ENCODE assay signal across 16 cellular contexts in genomic region chr2:172389685-172390339, GRCh38. TPM values are rescaled to one million over a fixed set of nuclear protein-coding genes. Genes with fewer than 3 reads are reported as not detected.
A peak's percentile ranks its signal among the peaks of the same experiment; 100 is the strongest.
DNase-seq lines count a peak whose midpoint lies in the region; ATAC-seq and TF ChIP-seq lines count a peak whose summit lies in the region.
"Had no signal": no experiment of that assay in that cellular context is flagged by ENCODE, and none has a peak within 500 bp of the region (broad histone marks: within the 10 kb centered on the region; RNA-seq: fewer than 3 reads in every experiment).

No MANE protein-coding gene starts in this region.

- peak; percentile 84 for DNase-seq in COLO829 (ENCODE audit: low spot score)
- peak; percentile 68 for DNase-seq in MV-4-11 (lab: John Stamatoyannopoulos, UW)
- no peak for DNase-seq in left colon
- DNase-seq in neural crest cell (ENCODE audit: low read depth, low spot score) = no peak
- no peak for DNase-seq in NOMO-1 treated with DMSO at 0.1 percent for 48 hours (lab: John Stamatoyannopoulos, UW; ENCODE audit: unreplicated experiment)
- no peak for DNase-seq in lower leg skin (ENCODE audit: low spot score in 2 of 2)
- no peak for DNase-seq in occipital lobe (lab: John Stamatoyannopoulos, UW)
- DNase-seq: CD4-positive, alpha-beta memory T cell; HCEC 1CT; NCI-H1048; NCI-H146; NCI-H2081 treated with DMSO at 0.1 percent for 48 hours; NCI-H2227 treated with DMSO at 0.1 percent for 48 hours; NCI-H524; SK-N-SH had no signal

- TF ChIP-seq CTCF in neural crest cell (conservative IDR thresholded peaks at IDR 0.05) (no peak), lower leg skin (IDR thresholded peaks at IDR 0.05) (no peak)

- H3K27me3 Mint-ChIP-seq in neural crest cell (ENCODE audit: low read depth) = no peaks in the 10 kb centered on the region

- WGBS in lower leg skin, 2 donors = 79 to 88% methylated on average over 4 of the region's 4 CpGs

- H3K4me3 Mint-ChIP-seq in neural crest cell = no peak overlapping the region
- H3K4me3 Mint-ChIP-seq: CD4-positive, alpha-beta memory T cell had no signal

- no peaks in the 10 kb centered on the region for H3K36me3 Mint-ChIP-seq in neural crest cell (ENCODE audit: low read depth)
- H3K36me3 Mint-ChIP-seq: CD4-positive, alpha-beta memory T cell had no signal

- intact Hi-C loops in left colon (cut with DNase I, micrococcal nuclease) = no loop called here
- intact Hi-C loops in lower leg skin (cut with DNase I; ENCODE audit: low total_unique reads) = no loop called here

- no peak overlapping the region for H3K4me3 ChIP-seq in lower leg skin (ENCODE audit: low read depth, poor library complexity, severe bottlenecking)

- no peak for TF ChIP-seq POLR2A in lower leg skin (IDR thresholded peaks at IDR 0.05)

- peak overlapping the region; percentile 82 for H3K27ac Mint-ChIP-seq in neural crest cell (ENCODE audit: unreplicated experiment)
- H3K27ac Mint-ChIP-seq: CD4-positive, alpha-beta memory T cell had no signal

- H3K4me1 Mint-ChIP-seq in neural crest cell = peaks cover 39% of the 10 kb centered on the region

- peak; percentile 71 for ATAC-seq in left colon
- ATAC-seq: Panc1 had no signal

- no peaks in the 10 kb centered on the region for H3K9me3 Mint-ChIP-seq in neural crest cell

RNA-seq across cellular contexts. Expression of gene ITGA6, which starts 37.6 kb away (rescaled TPM):
- total RNA-seq in left colon (100 to 1,000 TPM; 159 to 218 TPM), neural crest cell (36.8 and 37.7 TPM in 2 replicates), lower leg skin (100 to 1,000 TPM in 3 of 4 donors, 10 to 100 TPM in 1; 93.3 to 153 (median 128) TPM), occipital lobe (32.6 TPM)

Comparison
In these comparisons a context has a peak if more than half of its experiments do, and no peak if none do; other contexts are left out.
1. DNase-seq: peak in COLO829 (single experiment) and MV-4-11 (single experiment); none in left colon (0 of 2), neural crest cell (single experiment), NOMO-1 treated with DMSO at 0.1 percent for 48 hours (single experiment), lower leg skin (0 of 2) and occipital lobe (single experiment).